Comparison of ENCODE assay signal across 8 cellular contexts in the genomic region with DNA sequence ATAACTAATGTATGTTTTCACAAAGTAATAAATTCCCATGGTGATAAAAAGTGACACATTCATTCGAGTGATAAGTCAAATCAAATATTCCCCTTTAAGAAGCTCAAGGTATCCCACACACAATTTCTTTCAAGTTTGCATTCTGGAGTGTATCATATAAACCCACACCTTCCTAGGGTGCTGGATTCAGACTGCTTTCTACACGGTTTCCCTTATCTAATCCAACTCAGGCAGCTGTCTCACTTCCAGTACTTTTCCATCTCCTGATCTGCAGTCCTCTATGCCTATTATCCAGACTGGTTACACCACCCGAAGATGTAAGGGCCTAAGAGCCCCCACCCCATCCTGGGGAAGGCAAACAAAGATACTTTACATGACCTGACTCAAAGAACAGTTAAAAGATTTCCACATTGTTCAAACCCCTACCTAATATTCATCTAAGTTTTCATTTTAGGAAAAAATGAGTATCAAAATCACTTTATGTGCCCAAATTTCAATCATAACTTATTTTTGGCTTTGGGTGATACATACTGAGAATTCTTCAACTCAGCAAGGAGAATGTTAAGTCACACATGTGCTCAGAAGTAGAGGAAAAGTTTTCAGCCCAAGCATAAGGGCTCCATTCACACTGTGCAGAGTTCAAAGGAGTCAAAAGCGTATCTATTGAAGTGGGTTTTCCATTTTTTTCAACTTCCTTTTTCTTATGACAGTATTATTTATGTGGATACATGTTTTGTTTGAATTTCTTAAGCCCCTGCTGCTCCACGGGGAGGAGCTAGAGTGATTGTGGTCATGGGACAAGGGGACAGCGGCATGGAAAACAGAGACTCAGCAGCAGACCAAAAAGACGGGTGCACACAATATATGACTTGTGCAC. TPM values are rescaled to one million over a fixed set of nuclear protein-coding genes. Genes with fewer than 3 reads are reported as not detected.
DNase-seq lines count a peak whose midpoint lies in the region; ATAC-seq and TF ChIP-seq lines count a peak whose summit lies in the region.

No MANE protein-coding gene starts in this region.

- peaks cover 53% of the 10 kb centered on the region for H3K4me1 Mint-ChIP-seq in glutamatergic neuron (ENCODE audit: low read depth, unreplicated experiment)

- peak overlapping the region; percentile 98 for H3K27ac Mint-ChIP-seq in glutamatergic neuron (ENCODE audit: unreplicated experiment)

- H3K9me3 Mint-ChIP-seq in glutamatergic neuron (ENCODE audit: unreplicated experiment) = peaks cover 6% of the 10 kb centered on the region

- in situ Hi-C loops in gastrocnemius medialis (cut with MboI; ENCODE audit: low sequenced_read_pairs in 4 of 4) = loop anchor here in 1 of 4 donors (25.0 kb wide), 1 partner anchor 423 kb away; a partner anchor contains a TSS

- peaks cover 8% of the 10 kb centered on the region for H3K27me3 Mint-ChIP-seq in glutamatergic neuron (ENCODE audit: unreplicated experiment)

- peak overlapping the region; percentile 37 for H3K4me3 Mint-ChIP-seq in glutamatergic neuron (ENCODE audit: unreplicated experiment)

- no peak for TF ChIP-seq POLR2A in NB4 (IDR thresholded peaks at IDR 0.05; ENCODE audit: extremely low read depth, insufficient read length)
- TF ChIP-seq POLR2A in gastrocnemius medialis (IDR thresholded peaks at IDR 0.05) = peak in 1 of 2 donors; percentile 44

- TF ChIP-seq CTCF in NB4 (IDR thresholded peaks at IDR 0.05; ENCODE audit: low read depth, low read length) = peak; percentile 31
- TF ChIP-seq CTCF in glutamatergic neuron (IDR thresholded peaks at IDR 0.05; ENCODE audit: partially characterized antibody, unreplicated experiment) = no peak
- TF ChIP-seq CTCF in gastrocnemius medialis (IDR thresholded peaks at IDR 0.05 in 4 of 5, conservative IDR thresholded peaks at IDR 0.05 in 1 of 5) = peak in 1 of 5 experiments; percentile 16

- peak overlapping the region; percentile 92 to 98 (median 96) for H3K27ac ChIP-seq in gastrocnemius medialis

- H3K36me3 Mint-ChIP-seq in glutamatergic neuron (ENCODE audit: unreplicated experiment) = no peaks in the 10 kb centered on the region

- ATAC-seq in gastrocnemius medialis = peak; percentile 8 to 13

- no peaks in the 10 kb centered on the region for H3K9me3 ChIP-seq in gastrocnemius medialis

- no peak overlapping the region for H3K4me3 ChIP-seq in NB4 (ENCODE audit: low read depth, low read length)
- peak overlapping the region; percentile 11 to 49 (median 45) for H3K4me3 ChIP-seq in gastrocnemius medialis

- no peaks in the 10 kb centered on the region for H3K27me3 ChIP-seq in gastrocnemius medialis

- peaks cover 85 to 92% of the 10 kb centered on the region in 2 donors for H3K4me1 ChIP-seq in gastrocnemius medialis

- intact Hi-C loops in gastrocnemius medialis (cut with DNase I; ENCODE audit: low total_unique reads) = loop anchor here (2.0 to 5.0 kb wide), 3 partner anchors 113 to 428 kb away; a partner anchor contains a TSS

- DNase-seq in ELR (ENCODE audit: low read depth) (peak; percentile 30), NB4 (ENCODE audit: low read depth) (peak; percentile 83), glutamatergic neuron (no peak), gastrocnemius medialis (peak; percentile 53 to 71), amniotic stem cell (lab: John Stamatoyannopoulos, UW) (no peak), NCI-H748 treated with DMSO at 0.1 percent for 48 hours (lab: John Stamatoyannopoulos, UW) (no peak), mesenteric fat pad (ENCODE audit: low spot score) (no peak)
- peak; percentile 40 for DNase-seq in activated T-cell treated with anti-CD3 and anti-CD28 coated beads, Interleukin-2, amount 50 U/mL, for 1 hour

- H3K36me3 ChIP-seq in gastrocnemius medialis = no peaks in the 10 kb centered on the region

RNA-seq across cellular contexts. Expression of a gene that starts 41.8 kb away (rescaled TPM):
- total RNA-seq in glutamatergic neuron (ENCODE audit: unreplicated experiment) (285 TPM), gastrocnemius medialis (10 to 100 TPM; 24.7 to 47.6 (median 30.9) TPM), mesenteric fat pad (241 TPM)

RNA-seq across cellular contexts. Expression of a gene that starts 55.9 kb away (rescaled TPM):
- total RNA-seq in glutamatergic neuron (ENCODE audit: unreplicated experiment) = 0.34 TPM
- 1 to 10 TPM in 3 of 4 donors, under 1 TPM in 1; 0.19 to 5.0 (median 2.6) TPM for total RNA-seq in gastrocnemius medialis
- 15.4 TPM for total RNA-seq in mesenteric fat pad

Comparison
In these comparisons a context has a peak if more than half of its experiments do, and no peak if none do; other contexts are left out.
1. DNase-seq: peak in ELR (single experiment), NB4 (single experiment), activated T-cell treated with anti-CD3 and anti-CD28 coated beads, Interleukin-2, amount 50 U/mL, for 1 hour (single experiment) and gastrocnemius medialis (2 of 2); none in glutamatergic neuron (single experiment), amniotic stem cell (single experiment), NCI-H748 treated with DMSO at 0.1 percent for 48 hours (single experiment) and mesenteric fat pad (single experiment).